In the genomic region with DNA sequence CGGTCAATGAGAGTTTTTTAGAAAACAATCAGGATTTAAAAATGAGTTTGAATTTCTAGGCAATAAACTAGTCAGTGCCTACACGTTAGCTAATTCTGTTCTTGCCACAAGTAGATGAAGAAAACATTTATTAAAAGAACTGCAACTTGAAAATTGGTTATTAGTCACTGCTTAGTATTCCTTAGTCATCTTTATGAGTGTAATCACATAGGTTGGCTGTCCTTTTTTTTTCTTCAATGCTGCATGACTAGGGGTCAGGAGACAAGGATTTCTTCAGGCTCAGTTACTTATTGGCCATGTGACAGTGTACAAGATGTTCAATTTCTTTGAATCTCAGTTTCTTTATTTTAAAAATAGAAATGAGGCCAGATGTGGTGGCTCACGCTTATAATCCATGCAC, we compare ENCODE assay signal across 12 cellular contexts. TPM values are rescaled to one million over a fixed set of nuclear protein-coding genes. Genes with fewer than 3 reads are reported as not detected.
DNase-seq lines count a peak whose midpoint lies in the region; ATAC-seq, FAIRE-seq and TF ChIP-seq lines count a peak whose summit lies in the region.
"Had no signal": no experiment of that assay in that cellular context is flagged by ENCODE, and none has a peak within 500 bp of the region (broad histone marks: within the 10 kb centered on the region; RNA-seq: fewer than 3 reads in every experiment).

No MANE protein-coding gene starts in this region.

- SMC1A ChIA-PET in GM12878 (lab: Charles Lee; ENCODE audit: uncharacterized antibody, unreplicated experiment), result interaction anchor here (0.6 kb wide), 1 partner anchor 409 kb away, joined by 3 read pairs; no protein-coding TSS in a partner anchor

- H2AFZ ChIP-seq in GM12878 (ENCODE audit: control insufficient read depth, low read depth, low read length) (no peak overlapping the region), Karpas-422 (ENCODE audit: low read length) (no peak overlapping the region)

- H3K9me2 ChIP-seq in Karpas-422 (replicated peaks; ENCODE audit: insufficient read depth, low read length), result no peaks in the 10 kb centered on the region

- no peak for FAIRE-seq in GM12878 (lab: Jason Lieb, UNC)

- H3K27ac ChIP-seq in GM12878 (ENCODE audit: control insufficient read depth, insufficient read depth), result no peak overlapping the region
- no peak overlapping the region for H3K27ac ChIP-seq in Karpas-422 (ENCODE audit: low read length)
- H3K27ac ChIP-seq in tibial nerve, result no peak overlapping the region

- H3K4me3 ChIP-seq in GM12878, result no peak overlapping the region
- H3K4me3 ChIP-seq in Karpas-422 (ENCODE audit: low read length), result no peak overlapping the region
- H3K4me3 ChIP-seq in tibial nerve, result no peak overlapping the region

- ATAC-seq in GM12878 (peak; percentile 15; the same call in 1 of the 3 replicates), GM18858 (IDR thresholded peaks at IDR 0.05; ENCODE audit: unreplicated experiment) (no peak), HG03139 (IDR thresholded peaks at IDR 0.05; ENCODE audit: unreplicated experiment) (no peak)

- 99% methylated on average over 3 of the region's 3 CpGs for WGBS in GM12878 (ENCODE audit: insufficient coverage, insufficient replicate concordance, low lambda C conversion rate, missing lambda C conversion rate)
- 79 to 86% methylated on average over 3 of the region's 3 CpGs for WGBS in tibial nerve, 2 donors

- H3K4me1 ChIP-seq in GM12878 (ENCODE audit: control insufficient read depth, insufficient read depth, low read length) (no peaks in the 10 kb centered on the region), Karpas-422 (ENCODE audit: low read length) (no peaks in the 10 kb centered on the region), tibial nerve (peaks cover 0 to 3% (median 0%) of the 10 kb centered on the region in 4 donors)

- no peak for TF ChIP-seq EP300 in GM12878 (IDR thresholded peaks at IDR 0.05; ENCODE audit: borderline replicate concordance in 1 of 2, control insufficient read depth in 1 of 2, low read depth in 2 of 2, low read length in 2 of 2)
- no peak for TF ChIP-seq EP300 in tibial nerve (IDR thresholded peaks at IDR 0.05)

- intact Hi-C loops in GM12878 (cut with micrococcal nuclease; ENCODE audit: unreplicated experiment), result no loop called here

- POLR2A ChIA-PET in GM12878 (lab: Charles Lee), result no interaction called here

- BruUV-seq in GM12878 (replicated peaks; lab: Mats Ljungman, UMichigan), result no TSS peak

- H3K27me3 ChIP-seq in GM12878 (replicated peaks in 1 of 2; ENCODE audit: control insufficient read depth in 2 of 2, insufficient read depth in 2 of 2, low read length in 1 of 2), result no peaks in the 10 kb centered on the region
- no peaks in the 10 kb centered on the region for H3K27me3 ChIP-seq in Karpas-422 (ENCODE audit: low read length)
- no peaks in the 10 kb centered on the region for H3K27me3 ChIP-seq in tibial nerve

- in situ Hi-C loops in GM12878 (cut with MboI), result no loop called here

- H3K36me3 ChIP-seq in GM12878 (ENCODE audit: control insufficient read depth in 2 of 2, insufficient read depth in 2 of 2, low read length in 1 of 2), result peaks cover 0 to 2% of the 10 kb centered on the region in 2 experiments
- H3K36me3 ChIP-seq in Karpas-422 (ENCODE audit: insufficient read depth, low read length), result no peaks in the 10 kb centered on the region
- H3K36me3 ChIP-seq in tibial nerve, result peaks cover 0 to 32% (median 0%) of the 10 kb centered on the region in 3 donors

- H3K4me2 ChIP-seq in GM12878 (ENCODE audit: control insufficient read depth, insufficient read depth) (no peak overlapping the region), Karpas-422 (ENCODE audit: low read depth, low read length, poor library complexity, severe bottlenecking) (no peak overlapping the region)

- TF ChIP-seq RAD21 in GM12878 (IDR thresholded peaks at IDR 0.05; ENCODE audit: insufficient read depth, low read depth, low read length), result no peak

- no peak overlapping the region for H3K9ac ChIP-seq in GM12878 (ENCODE audit: control insufficient read depth, insufficient read depth, low read length)
- H3K9ac ChIP-seq in Karpas-422 (ENCODE audit: low read length), result no peak overlapping the region

- H3K79me2 ChIP-seq in GM12878 (ENCODE audit: control insufficient read depth, insufficient read depth, low read length), result no peaks in the 10 kb centered on the region; the same call in 1 of the 2 replicates
- H3K79me2 ChIP-seq in Karpas-422 (ENCODE audit: low read length), result peaks cover 56% of the 10 kb centered on the region

- no peak for TF ChIP-seq POLR2A in GM12878 (IDR thresholded peaks at IDR 0.05; ENCODE audit: low read depth, low read length)
- TF ChIP-seq POLR2A in tibial nerve (IDR thresholded peaks at IDR 0.05), result no peak

- H4K20me1 ChIP-seq in GM12878 (ENCODE audit: control insufficient read depth, insufficient read depth), result no peaks in the 10 kb centered on the region
- H4K20me1 ChIP-seq in Karpas-422 (ENCODE audit: insufficient read depth, low read depth, low read length), result no peaks in the 10 kb centered on the region

- H3K9me3 ChIP-seq in GM12878 (replicated peaks; ENCODE audit: control insufficient read depth, insufficient read depth, low read length) (no peaks in the 10 kb centered on the region), Karpas-422 (ENCODE audit: low read length) (no peaks in the 10 kb centered on the region), tibial nerve (no peaks in the 10 kb centered on the region)

- CTCF ChIA-PET in GM12878 (lab: Yijun Ruan, JAX), result interaction anchor here (1.6 kb wide), 1 partner anchor 10 kb away, joined by 3 read pairs; no protein-coding TSS in a partner anchor

- RAD21 ChIA-PET in GM12878 (lab: Charles Lee; ENCODE audit: unreplicated experiment), result no interaction called here

- DNase-seq in AG08396 (ENCODE audit: low spot score) (peak; percentile 71), HCEC 1CT (peak; percentile 98), GM12878 (ENCODE audit: low read depth, low spot score) (no peak), kidney glomerular epithelial cell (lab: John Stamatoyannopoulos, UW) (peak; percentile 70), Karpas-422 (no peak), tibial nerve (ENCODE audit: low spot score in 2 of 2) (no peak)
- DNase-seq: activated CD4-positive, alpha-beta T cell treated with anti-CD3 and anti-CD28 coated beads, Interleukin-2, amount 50 U/mL, for 4 hours; nephron progenitor cell; stimulated activated CD4-positive, alpha-beta T cell treated with anti-CD3 and anti-CD28 coated beads, Interleukin-4, amount 100 ng/mL, for 4 hours had no signal

- TF ChIP-seq CTCF in GM12878 (IDR thresholded peaks at IDR 0.05 in 2 of 3, conservative IDR thresholded peaks at IDR 0.05 in 1 of 3; ENCODE audit: control insufficient read depth in 2 of 3, extremely low read depth in 1 of 3, insufficient read depth in 1 of 3, low read depth in 3 of 3, low read length in 3 of 3) (no peak), tibial nerve (IDR thresholded peaks at IDR 0.05) (no peak)

TF ChIP-seq in GM12878, 131 proteins besides CTCF, POLR2A, EP300 and RAD21 (continues in another document):
- TF ChIP-seq EZH2 (IDR thresholded peaks at IDR 0.05; ENCODE audit: borderline replicate concordance, control insufficient read depth, low read depth, low read length), result no peak
- no peak for TF ChIP-seq MXI1 (IDR thresholded peaks at IDR 0.05; ENCODE audit: low read depth, low read length)
- TF ChIP-seq SUZ12 (IDR thresholded peaks at IDR 0.05; ENCODE audit: unreplicated experiment), result no peak
- TF ChIP-seq TARDBP (IDR thresholded peaks at IDR 0.05; ENCODE audit: borderline replicate concordance), result no peak

RNA-seq across cellular contexts. Expression of a gene that starts 17.1 kb away (rescaled TPM):
- 48.7 and 50.8 TPM in 2 replicates for total RNA-seq in GM12878 (2013; cell fraction: nucleolus; rRNA removed)
- 12.9 and 13.5 TPM in 2 replicates for total RNA-seq in GM12878 (2014; rRNA removed)
- 14.0 and 14.1 TPM in 2 replicates for total RNA-seq in GM12878 (2014; rRNA removed; fragmentation: Illumina TruSeq; extraction: Trizol)
- 32.0 and 32.5 TPM in 2 replicates for total RNA-seq in GM12878 (2021)
- 3.6 TPM for polyA plus RNA-seq in GM12878 (2011; ENCODE audit: low read depth)
- polyA plus RNA-seq in GM12878 (2011; rRNA removed), result 68.5 and 80.1 TPM in 2 replicates
- 20.5 and 29.3 TPM in 2 replicates for polyA plus RNA-seq in GM12878 (2011; cell fraction: cytosol; rRNA removed)
- polyA plus RNA-seq in GM12878 (2011; cell fraction: nucleus; rRNA removed), result 17.8 and 19.1 TPM in 2 replicates
- 6.1 and 7.7 TPM in 2 replicates for polyA plus RNA-seq in GM12878 (2012)
- 30.6 and 33.2 TPM in 2 replicates for polyA plus RNA-seq in GM12878 (2014; fragmentation: Illumina TruSeq; extraction: Trizol)
- 10 to 100 TPM in 1 of 2 experiments, 1 to 10 TPM in 1; 8.6 to 12.5 TPM for polyA plus RNA-seq in GM12878 (2014; fragmentation: Nextera tagmentation; extraction: Ambion mirVana)
- polyA plus RNA-seq in GM12878 (2014; rRNA removed), result 11.6 and 11.7 TPM in 2 replicates
- 10 to 100 TPM; 60.3 to 61.0 TPM for polyA plus RNA-seq in GM12878 (2016; fragmentation: Nextera tagmentation; extraction: Ambion mirVana)
- 69.5 and 114 TPM in 2 replicates for polyA minus RNA-seq in GM12878 (2011; rRNA and poly(A)+ RNA removed)
- polyA minus RNA-seq in GM12878 (2011; cell fraction: cytosol; rRNA and poly(A)+ RNA removed), result 12.6 and 20.9 TPM in 2 replicates
- polyA minus RNA-seq in GM12878 (2011; cell fraction: nucleus; rRNA and poly(A)+ RNA removed), result 7.6 and 12.7 TPM in 2 replicates
- total RNA-seq in Karpas-422 (2014; rRNA removed; shearing (Covaris generic); ENCODE audit: low replicate concordance), result 8.2 and 18.9 TPM in 2 replicates
- total RNA-seq in tibial nerve, result 10 to 100 TPM; 12.3 to 14.2 (median 12.6) TPM

RNA-seq across cellular contexts. Expression of a gene that starts 55.0 kb away (rescaled TPM):
- total RNA-seq in GM12878 (2013; cell fraction: nucleolus; rRNA removed), result 1.2 and 1.7 TPM in 2 replicates
- total RNA-seq in GM12878 (2014; rRNA removed) (0.34 and 0.54 TPM in 2 replicates), GM12878 (2014; rRNA removed; fragmentation: Illumina TruSeq; extraction: Trizol) (0.54 and 0.83 TPM in 2 replicates), GM12878 (2021) (0.40 and 0.49 TPM in 2 replicates), tibial nerve (1 to 10 TPM in 1 of 4 donors, under 1 TPM in 2, not detected in 1; 0.22 to 1.7 (median 0.30) TPM)
- not detected for polyA plus RNA-seq in GM12878 (2011; ENCODE audit: low read depth)
- polyA plus RNA-seq in GM12878 (2011; rRNA removed) (0.35 and 0.76 TPM in 2 replicates), GM12878 (2014; fragmentation: Illumina TruSeq; extraction: Trizol) (0.12 TPM in 1 of 2 replicates, not detected in the other), GM12878 (2014; fragmentation: Nextera tagmentation; extraction: Ambion mirVana) (under 1 TPM; 0.16 to 0.27 TPM), GM12878 (2014; rRNA removed) (0.18 and 0.59 TPM in 2 replicates), GM12878 (2016; fragmentation: Nextera tagmentation; extraction: Ambion mirVana) (under 1 TPM; 0.78 to 0.84 TPM)
- 0.30 and 0.31 TPM in 2 replicates for polyA plus RNA-seq in GM12878 (2011; cell fraction: cytosol; rRNA removed)
- polyA plus RNA-seq in GM12878 (2011; cell fraction: nucleus; rRNA removed), result 0.57 and 0.63 TPM in 2 replicates
- 0.08 TPM in 1 of 2 replicates, not detected in the other for polyA plus RNA-seq in GM12878 (2012)
- polyA minus RNA-seq in GM12878 (2011; rRNA and poly(A)+ RNA removed), result 0.52 and 0.59 TPM in 2 replicates
- not detected in 2 replicates for polyA minus RNA-seq in GM12878 (2011; cell fraction: cytosol; rRNA and poly(A)+ RNA removed)
- polyA minus RNA-seq in GM12878 (2011; cell fraction: nucleus; rRNA and poly(A)+ RNA removed), result 0.24 and 1.7 TPM in 2 replicates
- total RNA-seq in Karpas-422 (2014; rRNA removed; shearing (Covaris generic); ENCODE audit: low replicate concordance), result 0.15 and 1.4 TPM in 2 replicates
- total RNA-seq: HT-29 had no signal

Comparison
In these comparisons a context has a peak if more than half of its experiments do, and no peak if none do; other contexts are left out.
1. DNase-seq: peak in AG08396 (single experiment), HCEC 1CT (single experiment) and kidney glomerular epithelial cell (single experiment); none in GM12878 (single experiment), Karpas-422 (single experiment) and tibial nerve (0 of 2).